1 cellular context compared by ENCODE assay signal in genomic region chr2:53767405-53768232, GRCh38.
A peak's percentile ranks its signal among the peaks of the same experiment; 100 is the strongest.
TF ChIP-seq lines count a peak whose summit lies in the region.

CHAC2 (plus strand) TSS chr2:53767804; CDS start chr2:53767887, 83 bp downstream.

TF ChIP-seq in HepG2, 621 proteins besides CTCF, POLR2A, EP300 and RAD21 (continued from another document and continues in another):
- TF ChIP-seq ZNF512B (CRISPR knock-in tag; IDR thresholded peaks at IDR 0.05; ENCODE audit: borderline replicate concordance) (peak; percentile 70; the same call in 1 of the 2 replicates), NKX3-1 (CRISPR knock-in tag; IDR thresholded peaks at IDR 0.05) (peak; percentile 21; the same call in 1 of the 2 replicates), ZNF251 (CRISPR knock-in tag; IDR thresholded peaks at IDR 0.05) (no peak), TARDBP (CRISPR knock-in tag; IDR thresholded peaks at IDR 0.05) (0 out of 2 replicates have a peak, but pooled peaks have one; percentile 12), PHF8 (CRISPR knock-in tag; IDR thresholded peaks at IDR 0.05) (peak; percentile 69), ZNF121 (CRISPR knock-in tag; IDR thresholded peaks at IDR 0.05) (no peak), IRX3 (CRISPR knock-in tag; IDR thresholded peaks at IDR 0.05; ENCODE audit: borderline replicate concordance, low read depth) (no peak), ZNF292 (CRISPR knock-in tag; IDR thresholded peaks at IDR 0.05; ENCODE audit: borderline replicate concordance, low read depth) (peak; percentile 79; the same call in 1 of the 2 replicates), ZNF24 (IDR thresholded peaks at IDR 0.05) (0 out of 2 replicates have a peak, but pooled peaks have one; percentile 9), TRIM24 (CRISPR knock-in tag; IDR thresholded peaks at IDR 0.05) (no peak), ARID4A (CRISPR knock-in tag; IDR thresholded peaks at IDR 0.05; ENCODE audit: borderline replicate concordance) (peak; percentile 79), ZMAT3 (CRISPR knock-in tag; conservative IDR thresholded peaks at IDR 0.05) (0 out of 2 replicates have a peak, but pooled peaks have one; percentile 28), ATF7-NPFF (CRISPR knock-in tag; IDR thresholded peaks at IDR 0.05; ENCODE audit: low read depth) (no peak; the same call in 1 of the 2 replicates), KAT8 (CRISPR knock-in tag; IDR thresholded peaks at IDR 0.05) (peak; percentile 70; the same call in 1 of the 2 replicates), ZKSCAN5 (CRISPR knock-in tag; IDR thresholded peaks at IDR 0.05) (no peak), ZNF891 (CRISPR knock-in tag; IDR thresholded peaks at IDR 0.05) (0 out of 2 replicates have a peak, but pooled peaks have one; percentile 70), TFDP1 (CRISPR knock-in tag; IDR thresholded peaks at IDR 0.05; ENCODE audit: borderline replicate concordance) (peak; percentile 29; the same call in 1 of the 2 replicates), KAT7 (CRISPR knock-in tag; IDR thresholded peaks at IDR 0.05; ENCODE audit: borderline replicate concordance) (peak; percentile 50; the same call in 1 of the 2 replicates), ZNF747 (CRISPR knock-in tag; IDR thresholded peaks at IDR 0.05; ENCODE audit: borderline replicate concordance) (no peak), SETDB1 (CRISPR knock-in tag; IDR thresholded peaks at IDR 0.05; ENCODE audit: borderline replicate concordance) (no peak), ZNF816 (CRISPR knock-in tag; IDR thresholded peaks at IDR 0.05; ENCODE audit: borderline replicate concordance) (peak; percentile 55; the same call in 1 of the 2 replicates), IRF2 (CRISPR knock-in tag; IDR thresholded peaks at IDR 0.05) (peak; percentile 67), FOXK2 (IDR thresholded peaks at IDR 0.05) (no peak), MXD4 (CRISPR knock-in tag; IDR thresholded peaks at IDR 0.05) (peak; percentile 31; the same call in 1 of the 2 replicates), ZNF224 (CRISPR knock-in tag; IDR thresholded peaks at IDR 0.05) (peak; percentile 74; the same call in 1 of the 2 replicates), ERF (CRISPR knock-in tag; IDR thresholded peaks at IDR 0.05) (peak; percentile 20; the same call in 1 of the 2 replicates), ZNF572 (CRISPR knock-in tag; IDR thresholded peaks at IDR 0.05) (no peak), MTA1 (CRISPR knock-in tag; IDR thresholded peaks at IDR 0.05; ENCODE audit: borderline replicate concordance) (peak; percentile 80; the same call in 1 of the 2 replicates), DR1 (CRISPR knock-in tag; IDR thresholded peaks at IDR 0.05) (no peak), SMAD9 (CRISPR knock-in tag; IDR thresholded peaks at IDR 0.05) (no peak), ZNF180 (CRISPR knock-in tag; IDR thresholded peaks at IDR 0.05; ENCODE audit: borderline replicate concordance, low read depth) (no peak), STAT5B (CRISPR knock-in tag; IDR thresholded peaks at IDR 0.05) (peak; percentile 17; the same call in 1 of the 2 replicates), ZNF749 (CRISPR knock-in tag; IDR thresholded peaks at IDR 0.05; ENCODE audit: borderline replicate concordance) (0 out of 2 replicates have a peak, but pooled peaks have one; percentile 67), RERE (CRISPR knock-in tag; IDR thresholded peaks at IDR 0.05; ENCODE audit: low read depth) (no peak), FLYWCH1 (CRISPR knock-in tag; IDR thresholded peaks at IDR 0.05) (no peak), ZMYM4 (CRISPR knock-in tag; IDR thresholded peaks at IDR 0.05) (peak; percentile 69), ZNF574 (CRISPR knock-in tag; IDR thresholded peaks at IDR 0.05) (peak; percentile 49), ZNF589 (CRISPR knock-in tag; conservative IDR thresholded peaks at IDR 0.05) (no peak), ZBED4 (CRISPR knock-in tag; IDR thresholded peaks at IDR 0.05; ENCODE audit: borderline replicate concordance) (peak; percentile 58; the same call in 1 of the 2 replicates), ZNF329 (CRISPR knock-in tag; IDR thresholded peaks at IDR 0.05; ENCODE audit: low read depth) (peak; percentile 82; the same call in 1 of the 2 replicates), ZNF629 (CRISPR knock-in tag; conservative IDR thresholded peaks at IDR 0.05) (no peak), HOXA5 (CRISPR knock-in tag; IDR thresholded peaks at IDR 0.05) (peak; percentile 45; the same call in 1 of the 2 replicates)
